In the genomic region with DNA sequence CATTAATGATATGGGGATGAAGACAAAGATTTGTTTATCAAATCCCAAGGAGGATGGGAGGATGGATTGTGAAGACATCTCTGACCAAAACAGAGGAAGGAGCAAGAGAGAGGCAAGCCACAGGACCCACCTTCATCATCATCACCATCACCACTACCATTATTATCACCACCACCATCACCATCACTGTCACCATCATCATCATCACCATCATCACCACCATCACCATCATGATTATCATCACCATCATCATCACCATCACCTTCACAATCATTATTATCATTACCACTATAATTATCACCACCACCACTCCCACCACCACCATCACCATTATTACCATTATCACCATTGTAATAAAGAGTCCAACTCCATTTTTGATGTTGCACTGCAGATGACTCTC, we compare ENCODE assay signal across 27 cellular contexts.
"Had no signal": no experiment of that assay in that cellular context is flagged by ENCODE, and none has a peak within 500 bp of the region (broad histone marks: within the 10 kb centered on the region; RNA-seq: fewer than 3 reads in every experiment).

No MANE protein-coding gene starts in this region.

- H3K4me1 ChIP-seq: esophagus muscularis mucosa, foreskin keratinocyte, gastroesophageal sphincter, heart left ventricle, tibial nerve, upper lobe of left lung, uterus had no signal

- FAIRE-seq: endothelial cell of umbilical vein, kidney had no signal

- H3K4me3 Mint-ChIP-seq: memory B cell; naive B cell; nephron progenitor cell; stimulated activated effector memory CD8-positive, alpha-beta T cell treated with anti-CD3 and anti-CD28 coated beads, Interleukin-12 subunit alpha, Interleukin-12 subunit beta, amount 100 ng/mL, for 72 hours had no signal

- H3K36me3 ChIP-seq: esophagus muscularis mucosa, gastroesophageal sphincter, heart left ventricle, ovary, thoracic aorta, tibial nerve, upper lobe of left lung, uterus had no signal

- H3K27ac ChIP-seq: coronary artery, esophagus muscularis mucosa, foreskin keratinocyte, gastroesophageal sphincter, heart left ventricle, hepatocyte, ovary, thoracic aorta, tibial nerve, upper lobe of left lung, uterus had no signal

- DNase-seq: dermis blood vessel endothelial cell; effector memory CD4-positive, alpha-beta T cell; foreskin keratinocyte; heart left ventricle; kidney; mucosa of descending colon; naive B cell; nephron progenitor cell; nucleus accumbens; ovary; stimulated activated CD4-positive, alpha-beta T cell treated with anti-CD3 and anti-CD28 coated beads, Interleukin-12 subunit alpha, Interleukin-12 subunit beta, amount 100 ng/mL, for 4 hours; stimulated activated CD4-positive, alpha-beta T cell treated with anti-CD3 and anti-CD28 coated beads, Interleukin-2, amount 100 ng/mL, for 24 hours; stimulated activated CD4-positive, alpha-beta T cell treated with anti-CD3 and anti-CD28 coated beads, Interleukin-4, amount 100 ng/mL, for 24 hours; stimulated activated naive CD4-positive, alpha-beta T cell treated with Interleukin-2 at 50 U/mL for 16 hours; upper lobe of left lung; uterus had no signal

- H3K4me3 ChIP-seq: coronary artery, esophagus muscularis mucosa, gastroesophageal sphincter, heart left ventricle, hepatocyte, lung, mucosa of descending colon, ovary, smooth muscle cell, thoracic aorta, tibial nerve, upper lobe of left lung, uterus had no signal

- H3K4me1 Mint-ChIP-seq: memory B cell, naive B cell, nephron progenitor cell had no signal

- H3K27ac Mint-ChIP-seq: memory B cell; stimulated activated effector memory CD8-positive, alpha-beta T cell treated with anti-CD3 and anti-CD28 coated beads, Interleukin-12 subunit alpha, Interleukin-12 subunit beta, amount 100 ng/mL, for 72 hours had no signal
